Comparison of ENCODE assay signal across 8 cellular contexts in the genomic region with DNA sequence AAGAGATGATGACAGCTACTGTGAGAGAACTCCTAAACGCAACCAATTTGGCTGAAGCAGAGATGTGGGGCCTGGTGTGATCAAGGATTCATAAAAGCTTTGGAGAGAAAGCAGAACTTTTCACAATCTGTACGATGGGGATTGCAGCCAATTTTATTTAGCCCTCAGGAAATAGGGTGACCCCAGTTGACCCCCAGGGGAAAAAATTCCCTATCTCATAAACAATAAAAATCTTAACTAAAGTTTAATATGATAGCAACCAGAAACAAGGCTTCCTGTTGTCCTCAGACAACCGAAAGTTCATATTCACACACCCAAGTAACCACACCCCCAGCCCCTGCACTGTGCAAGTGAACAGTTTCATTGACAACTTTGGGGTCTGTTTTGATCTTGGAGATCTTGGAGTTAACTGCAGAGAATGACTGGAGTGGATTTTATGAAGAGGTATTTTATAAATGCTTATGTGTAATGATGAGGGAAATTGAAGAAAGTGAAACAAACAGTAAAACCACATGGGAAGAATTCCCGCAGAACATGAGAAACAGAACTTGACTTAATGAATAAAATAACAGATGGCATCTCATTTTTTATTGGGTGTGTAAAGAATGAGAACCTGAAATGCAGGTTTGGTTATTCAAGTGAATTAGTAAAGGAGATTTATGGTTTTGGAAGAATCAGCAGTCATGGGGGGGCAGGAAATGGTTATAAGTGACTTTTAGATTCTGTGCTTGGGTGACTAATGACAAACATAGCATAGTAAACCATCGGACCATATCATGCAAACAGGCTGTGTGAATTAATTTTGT.
DNase-seq lines count a peak whose midpoint lies in the region; ATAC-seq and TF ChIP-seq lines count a peak whose summit lies in the region.

No MANE protein-coding gene starts in this region.

- CTCF ChIA-PET in RWPE1 (lab: Yijun Ruan, JAX): interaction anchor here (0.6 to 2.8 kb wide), 3 partner anchors 34 to 616 kb away, joined by 3 to 24 read pairs (median 4); no protein-coding TSS in a partner anchor

- H3K4me1 ChIP-seq in gastroesophageal sphincter: peaks cover 0 to 12% (median 0%) of the 10 kb centered on the region in 3 donors

- H3K27ac ChIP-seq in 22Rv1 (peak overlapping the region; percentile 67), RWPE1 (no peak overlapping the region), coronary artery (no peak overlapping the region), gastroesophageal sphincter (peak overlapping the region in 1 of 4 donors; percentile 48)

- no peaks in the 10 kb centered on the region for H3K27me3 ChIP-seq in gastroesophageal sphincter

- H3K36me3 ChIP-seq in gastroesophageal sphincter: no peaks in the 10 kb centered on the region

- TF ChIP-seq CTCF in 22Rv1 (IDR thresholded peaks at IDR 0.05) (no peak), RWPE1 (conservative IDR thresholded peaks at IDR 0.05; ENCODE audit: low read depth) (no peak), coronary artery (IDR thresholded peaks at IDR 0.05) (no peak), gastroesophageal sphincter (IDR thresholded peaks at IDR 0.05) (no peak)

- peak; percentile 50 for ATAC-seq in GM18519 (IDR thresholded peaks at IDR 0.05; ENCODE audit: low FRiP score, unreplicated experiment)
- peak; percentile 77 for ATAC-seq in HG02981 (IDR thresholded peaks at IDR 0.05; ENCODE audit: unreplicated experiment)
- ATAC-seq in gastroesophageal sphincter: no peak

- no peaks in the 10 kb centered on the region for H3K9me3 ChIP-seq in gastroesophageal sphincter

- H3K4me3 ChIP-seq in coronary artery (no peak overlapping the region), gastroesophageal sphincter (no peak overlapping the region)

- DNase-seq in RWPE1 (ENCODE audit: low spot score) (peak; percentile 48), kidney glomerular epithelial cell (lab: John Stamatoyannopoulos, UW) (peak; percentile 63), coronary artery (ENCODE audit: low spot score) (no peak), T1000 (lab: John Stamatoyannopoulos, UW) (no peak)

- POLR2A ChIA-PET in RWPE1 (lab: Yijun Ruan, JAX; ENCODE audit: low non-redundant PET): no interaction called here

- no peak for TF ChIP-seq POLR2A in gastroesophageal sphincter (IDR thresholded peaks at IDR 0.05)

- WGBS in gastroesophageal sphincter (ENCODE audit: low coverage in 1 of 2), 2 donors: 47 to 50% methylated on average over 4 to 5 of the region's 5 CpGs

- TF ChIP-seq EP300 in gastroesophageal sphincter (IDR thresholded peaks at IDR 0.05): no peak

Comparison
In these comparisons a context has a peak if more than half of its experiments do, and no peak if none do; other contexts are left out.
1. DNase-seq: peak in RWPE1 (single experiment) and kidney glomerular epithelial cell (single experiment); none in coronary artery (single experiment) and T1000 (single experiment).